13 cellular contexts compared by ENCODE assay signal in genomic region chr5:127014573-127014972, GRCh38. TPM values are rescaled to one million over a fixed set of nuclear protein-coding genes. Genes with fewer than 3 reads are reported as not detected.
DNase-seq lines count a peak whose midpoint lies in the region; ATAC-seq lines count a peak whose summit lies in the region.
"Had no signal": no experiment of that assay in that cellular context is flagged by ENCODE, and none has a peak within 500 bp of the region (broad histone marks: within the 10 kb centered on the region; RNA-seq: fewer than 3 reads in every experiment).

No MANE protein-coding gene starts in this region.

- H3K27me3 Mint-ChIP-seq in naive B cell = no peaks in the 10 kb centered on the region
- H3K27me3 Mint-ChIP-seq: T-cell had no signal

- H3K27ac Mint-ChIP-seq in naive B cell = peak overlapping the region in 5 of 6 donors; percentile 6 to 75 (median 55)
- H3K27ac Mint-ChIP-seq: T-cell had no signal

- peaks cover 51 to 74% (median 73%) of the 10 kb centered on the region in 3 donors for H3K4me1 Mint-ChIP-seq in naive B cell

- H3K9me3 Mint-ChIP-seq in naive B cell = peaks cover 0 to 4% (median 0%) of the 10 kb centered on the region in 7 donors
- H3K9me3 Mint-ChIP-seq: T-cell had no signal

- H3K36me3 Mint-ChIP-seq in naive B cell = no peaks in the 10 kb centered on the region

- ATAC-seq in GM18909 (IDR thresholded peaks at IDR 0.05; ENCODE audit: poor library complexity, unreplicated experiment) (peak; percentile 34), HG02938 (IDR thresholded peaks at IDR 0.05; ENCODE audit: unreplicated experiment) (peak; percentile 41), naive B cell (ENCODE audit: low read depth in 2 of 2) (peak; percentile 80 to 84), GM18520 (IDR thresholded peaks at IDR 0.05; ENCODE audit: unreplicated experiment) (no peak)
- ATAC-seq: T-cell had no signal

- intact Hi-C loops in cardiac septum (cut with DNase I) = loop anchor here (5.0 kb wide), 1 partner anchor 42 kb away; no protein-coding TSS in a partner anchor

- peak overlapping the region; percentile 12 to 67 (median 42) for H3K4me3 Mint-ChIP-seq in naive B cell
- H3K4me3 Mint-ChIP-seq: T-cell had no signal

- DNase-seq in MV-4-11 (lab: John Stamatoyannopoulos, UW) (peak; percentile 74), naive B cell (peak; percentile 22), GF-D8 (lab: John Stamatoyannopoulos, UW) (no peak), NCI-H1694 (lab: John Stamatoyannopoulos, UW) (no peak), cardiac septum (ENCODE audit: low spot score) (no peak)
- DNase-seq: activated CD4-positive, alpha-beta T cell treated with anti-CD3 and anti-CD28 coated beads, Interleukin-2, amount 50 U/mL, for 4 hours; activated naive CD4-positive, alpha-beta T cell; NCI-H1048; substantia nigra; T-cell had no signal

RNA-seq across cellular contexts. Expression of gene MARCHF3, which starts 15.8 kb away (rescaled TPM):
- polyA plus RNA-seq in naive B cell (ENCODE audit: low read depth in 6 of 6) = 10 to 100 TPM; 63.4 to 81.0 (median 71.7) TPM
- 61.0 TPM for total RNA-seq in cardiac septum

RNA-seq across cellular contexts. Expression of gene C5orf63, which starts 58.7 kb away (rescaled TPM):
- 10 to 100 TPM in 3 of 6 donors, 1 to 10 TPM in 3; 7.7 to 17.5 (median 9.8) TPM for polyA plus RNA-seq in naive B cell (ENCODE audit: low read depth in 6 of 6)
- total RNA-seq in cardiac septum = 11.5 TPM

Comparison
In these comparisons a context has a peak if more than half of its experiments do, and no peak if none do; other contexts are left out.
1. DNase-seq: peak in MV-4-11 (single experiment) and naive B cell (single experiment); none in GF-D8 (single experiment), NCI-H1694 (single experiment) and cardiac septum (single experiment).